ENCODE assay signal across 8 cellular contexts in genomic region chr10:92757066-92757716, GRCh38.
DNase-seq lines count a peak whose midpoint lies in the region; ATAC-seq and TF ChIP-seq lines count a peak whose summit lies in the region.

No MANE protein-coding gene starts in this region.

- TF ChIP-seq CTCF in fibroblast of the aortic adventitia (IDR thresholded peaks at IDR 0.05; ENCODE audit: insufficient read depth, low read length) (peak; percentile 46), neural crest cell (conservative IDR thresholded peaks at IDR 0.05) (no peak)

- peak overlapping the region; percentile 60 for H3K27ac Mint-ChIP-seq in neural crest cell (ENCODE audit: unreplicated experiment)
- no peak overlapping the region for H3K27ac Mint-ChIP-seq in activated CD4-positive, alpha-beta T cell treated with anti-CD3 and anti-CD28 coated beads for 36 hours

- peak overlapping the region; percentile 29; the same call in 1 of the 2 replicates for H3K27ac ChIP-seq in SJSA1

- CTCF ChIA-PET in activated CD4-positive, alpha-beta T cell treated with anti-CD3 and anti-CD28 coated beads for 36 hours (lab: Charles Lee), result interaction anchor here (1.5 kb wide), 1 partner anchor 24 kb away, joined by 3 read pairs; no protein-coding TSS in a partner anchor

- H3K4me3 ChIP-seq in SJSA1 (no peak overlapping the region), fibroblast of the aortic adventitia (ENCODE audit: low read depth, low read length) (no peak overlapping the region)

- H3K9me3 ChIP-seq in SJSA1 (replicated peaks), result no peaks in the 10 kb centered on the region

- no peaks in the 10 kb centered on the region for H3K36me3 ChIP-seq in SJSA1

- H3K4me1 ChIP-seq in SJSA1 (replicated peaks), result peaks cover 39% of the 10 kb centered on the region

- no peaks in the 10 kb centered on the region for H3K9me3 Mint-ChIP-seq in neural crest cell
- no peaks in the 10 kb centered on the region for H3K9me3 Mint-ChIP-seq in activated CD4-positive, alpha-beta T cell treated with anti-CD3 and anti-CD28 coated beads for 36 hours (ENCODE audit: low read depth)

- no peaks in the 10 kb centered on the region for H3K27me3 ChIP-seq in SJSA1 (replicated peaks)

- DNase-seq in C1 segment of cervical spinal cord (lab: John Stamatoyannopoulos, UW), result peak in 11 of 14 donors; percentile 2 to 77 (median 41)
- peak; percentile 54 to 76 for DNase-seq in SJSA1 (ENCODE audit: low read depth in 1 of 2, low spot score in 2 of 2)
- DNase-seq in fibroblast of the aortic adventitia (ENCODE audit: low read depth), result peak; percentile 97
- no peak for DNase-seq in neural crest cell (ENCODE audit: low read depth, low spot score)
- DNase-seq in activated CD4-positive, alpha-beta T cell treated with anti-CD3 and anti-CD28 coated beads for 36 hours, result no peak
- no peak for DNase-seq in activated CD4-positive, alpha-beta T cell treated with anti-CD3 and anti-CD28 coated beads for 1 hour

- peaks cover 12% of the 10 kb centered on the region for H3K4me1 Mint-ChIP-seq in neural crest cell
- H3K4me1 Mint-ChIP-seq in activated CD4-positive, alpha-beta T cell treated with anti-CD3 and anti-CD28 coated beads for 36 hours, result peaks cover 8% of the 10 kb centered on the region

- H3K4me3 Mint-ChIP-seq in neural crest cell, result no peak overlapping the region
- H3K4me3 Mint-ChIP-seq in activated CD4-positive, alpha-beta T cell treated with anti-CD3 and anti-CD28 coated beads for 36 hours, result no peak overlapping the region

- no peaks in the 10 kb centered on the region for H3K36me3 Mint-ChIP-seq in neural crest cell (ENCODE audit: low read depth)
- H3K36me3 Mint-ChIP-seq in activated CD4-positive, alpha-beta T cell treated with anti-CD3 and anti-CD28 coated beads for 36 hours (ENCODE audit: low read depth), result no peaks in the 10 kb centered on the region

- POLR2A ChIA-PET in activated CD4-positive, alpha-beta T cell treated with anti-CD3 and anti-CD28 coated beads for 36 hours (lab: Charles Lee), result no interaction called here

- ATAC-seq in GM19372 (IDR thresholded peaks at IDR 0.05; ENCODE audit: low read depth, unreplicated experiment), result peak; percentile 63
- peak; percentile 63 for ATAC-seq in HG03280 (IDR thresholded peaks at IDR 0.05; ENCODE audit: unreplicated experiment)
- no peak for ATAC-seq in activated CD4-positive, alpha-beta T cell treated with anti-CD3 and anti-CD28 coated beads for 36 hours

- H3K27me3 Mint-ChIP-seq in neural crest cell (ENCODE audit: low read depth), result no peaks in the 10 kb centered on the region
- peaks cover 4% of the 10 kb centered on the region for H3K27me3 Mint-ChIP-seq in activated CD4-positive, alpha-beta T cell treated with anti-CD3 and anti-CD28 coated beads for 36 hours

- intact Hi-C loops in activated CD4-positive, alpha-beta T cell treated with anti-CD3 and anti-CD28 coated beads for 36 hours (cut with DNase I, micrococcal nuclease), result no loop called here

Comparison
In these comparisons a context has a peak if more than half of its experiments do, and no peak if none do; other contexts are left out.
1. DNase-seq: peak in C1 segment of cervical spinal cord (11 of 14), SJSA1 (2 of 2) and fibroblast of the aortic adventitia (single experiment); none in neural crest cell (single experiment), activated CD4-positive, alpha-beta T cell treated with anti-CD3 and anti-CD28 coated beads for 36 hours (single experiment) and activated CD4-positive, alpha-beta T cell treated with anti-CD3 and anti-CD28 coated beads for 1 hour (single experiment).